Comparison of ENCODE assay signal across 25 cellular contexts in the genomic region with DNA sequence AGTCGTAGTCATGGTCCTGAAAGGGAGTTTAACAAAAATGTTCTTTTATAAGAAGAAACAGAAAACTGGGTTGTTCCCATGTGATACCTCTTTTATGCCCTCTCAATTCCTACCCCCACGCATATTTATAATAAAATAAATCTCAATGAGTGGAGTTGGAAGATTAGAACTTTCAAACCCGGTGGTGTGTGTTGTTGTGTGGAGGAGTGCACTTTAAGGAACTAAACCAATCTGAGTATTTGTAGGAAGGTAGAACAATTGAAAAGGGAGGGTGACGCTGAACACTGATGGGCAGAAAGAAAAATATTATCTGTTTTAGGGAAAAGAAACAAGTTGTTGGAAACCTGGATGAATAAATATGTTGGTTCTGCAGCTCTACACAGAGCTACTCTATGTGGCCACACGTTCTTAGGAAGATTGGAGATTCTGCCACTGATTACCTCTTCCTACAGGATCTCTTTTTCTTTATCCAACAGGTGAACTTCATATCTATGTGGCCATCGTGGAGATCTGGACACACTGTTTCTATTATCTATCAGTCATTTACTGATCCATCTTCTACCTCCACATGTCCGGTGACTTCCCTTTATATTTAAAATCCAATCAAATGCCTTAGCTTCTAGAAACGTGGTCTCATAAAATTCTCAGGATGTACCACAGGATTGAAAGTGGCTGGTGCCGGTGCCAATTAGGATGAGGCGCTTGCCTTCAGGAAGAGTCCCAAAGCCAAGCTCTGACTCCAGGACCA.
"Had no signal": no experiment of that assay in that cellular context is flagged by ENCODE, and none has a peak within 500 bp of the region (broad histone marks: within the 10 kb centered on the region; RNA-seq: fewer than 3 reads in every experiment).

No MANE protein-coding gene starts in this region.

- DNase-seq: activated B cell treated with CpG ODN at 0.5 μM for 24 hours; activated CD4-positive, alpha-beta T cell treated with anti-CD3 and anti-CD28 coated beads for 4 hours; activated CD8-positive, alpha-beta T cell treated with anti-CD3 and anti-CD28 coated beads, Interleukin-2, amount 10 ng/mL, durations not matched to agents 7 days and 5 days; activated naive CD4-positive, alpha-beta T cell treated with Interleukin-2 at 50 U/mL for 16 hours; brain microvascular endothelial cell; caudate nucleus; effector CD4-positive, alpha-beta T cell; foreskin keratinocyte; kidney glomerular epithelial cell; left ventricle myocardium superior; mammary epithelial cell; midbrain; pancreas; right lobe of liver; SK-N-SH; stimulated activated CD4-positive, alpha-beta T cell treated with anti-CD3 and anti-CD28 coated beads, Interleukin-2, amount 100 ng/mL, for 24 hours; T1000; trophoblast cell had no signal

- H3K9me3 Mint-ChIP-seq: dendritic cell treated with granulocyte-macrophage colony-stimulating factor and Interleukin-4, amounts not matched to agents 40 ng/mL and 50 ng/mL, for 4 days; stimulated activated effector memory CD8-positive, alpha-beta T cell treated with anti-CD3 and anti-CD28 coated beads, Interleukin-12 subunit alpha, Interleukin-12 subunit beta, amount 100 ng/mL, for 72 hours had no signal

- H3K4me1 ChIP-seq: foreskin keratinocyte had no signal

- H3K4me3 ChIP-seq: hepatocyte, pancreas, right lobe of liver, skin epidermis, vagina had no signal

- H3K9me3 ChIP-seq: neutrophil, pancreas, right lobe of liver, SK-N-SH, vagina had no signal

- H3K27ac ChIP-seq: brain microvascular endothelial cell, foreskin keratinocyte, hepatocyte, neutrophil, pancreas, right lobe of liver, vagina had no signal

- H3K27ac Mint-ChIP-seq: activated B cell treated with CpG ODN at 0.5 μM for 24 hours; activated CD8-positive, alpha-beta T cell treated with anti-CD3 and anti-CD28 coated beads, Interleukin-2, amount 10 ng/mL, durations not matched to agents 7 days and 5 days; dendritic cell treated with granulocyte-macrophage colony-stimulating factor and Interleukin-4, amounts not matched to agents 40 ng/mL and 50 ng/mL, for 4 days; nephron; stimulated activated effector memory CD8-positive, alpha-beta T cell treated with anti-CD3 and anti-CD28 coated beads, Interleukin-12 subunit alpha, Interleukin-12 subunit beta, amount 100 ng/mL, for 72 hours had no signal

- ATAC-seq: activated CD8-positive, alpha-beta T cell treated with anti-CD3 and anti-CD28 coated beads, Interleukin-2, amount 10 ng/mL, durations not matched to agents 7 days and 5 days; foreskin keratinocyte; left ventricle myocardium superior; pancreas; right lobe of liver; stimulated activated effector memory CD8-positive, alpha-beta T cell treated with anti-CD3 and anti-CD28 coated beads, Interleukin-12 subunit alpha, Interleukin-12 subunit beta, amount 100 ng/mL, for 72 hours had no signal

- H3K4me3 Mint-ChIP-seq: activated CD8-positive, alpha-beta T cell treated with anti-CD3 and anti-CD28 coated beads, Interleukin-2, amount 10 ng/mL, durations not matched to agents 7 days and 5 days; dendritic cell treated with granulocyte-macrophage colony-stimulating factor and Interleukin-4, amounts not matched to agents 40 ng/mL and 50 ng/mL, for 4 days had no signal

- H3K36me3 ChIP-seq: brain microvascular endothelial cell, neutrophil, pancreas, right lobe of liver, vagina had no signal
